ENCODE assay signal across 8 cellular contexts in the genomic region with DNA sequence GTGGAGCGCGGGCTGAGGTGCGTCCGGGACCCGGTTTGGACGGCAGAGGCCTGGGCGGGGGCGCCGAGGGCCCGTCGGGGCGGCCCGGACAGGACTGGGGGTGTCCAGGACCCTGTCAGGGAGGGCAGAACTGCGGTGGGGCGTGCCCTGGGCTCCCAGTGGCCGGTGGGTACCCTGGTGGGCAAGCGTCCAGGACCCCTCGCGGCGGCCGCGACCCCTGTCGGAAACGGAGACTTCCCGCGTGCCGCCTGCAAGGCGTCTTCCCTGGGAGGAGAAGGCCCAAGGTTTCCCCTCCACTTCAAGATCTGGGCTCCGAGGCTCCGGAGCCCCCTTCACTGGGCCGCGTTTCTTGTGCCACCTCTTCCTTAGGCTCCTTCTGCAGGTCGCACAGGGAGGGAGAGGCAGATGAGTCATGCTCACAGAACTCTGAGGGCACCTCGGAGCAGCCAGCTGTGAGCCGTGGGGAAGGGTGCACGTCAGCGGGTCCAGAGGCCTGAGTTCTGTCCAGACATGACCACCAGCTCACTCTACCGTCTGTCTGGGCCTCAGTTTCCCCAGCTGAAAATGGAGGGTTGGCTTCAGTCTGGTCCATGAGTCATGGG. TPM values are rescaled to one million over a fixed set of nuclear protein-coding genes. Genes with fewer than 3 reads are reported as not detected.
DNase-seq lines count a peak whose midpoint lies in the region; ATAC-seq, FAIRE-seq and TF ChIP-seq lines count a peak whose summit lies in the region.

No MANE protein-coding gene starts in this region.

- H3K9me1 ChIP-seq in keratinocyte (ENCODE audit: control insufficient read depth, extremely low read depth, insufficient read depth, low read length): no peaks in the 10 kb centered on the region

- H3K4me2 ChIP-seq in keratinocyte (ENCODE audit: control insufficient read depth, extremely low read depth, insufficient read depth, low read depth, low read length): peak overlapping the region; percentile 37

- DNase-seq in ELF-1 (ENCODE audit: low read depth, low spot score) (peak; percentile 18), H7 (no peak), keratinocyte (ENCODE audit: low read depth, low spot score) (no peak), testis (no peak), germinal center (ENCODE audit: low spot score) (no peak), NCI-H2029 treated with DMSO at 0.1 percent for 48 hours (lab: John Stamatoyannopoulos, UW) (no peak)
- DNase-seq in activated CD4-positive, alpha-beta memory T cell treated with anti-CD3 and anti-CD28 coated beads for 36 hours: no peak

- H3K9ac ChIP-seq in keratinocyte (ENCODE audit: control insufficient read depth, extremely low read depth, insufficient read depth, low read length): no peak overlapping the region

- no peaks in the 10 kb centered on the region for H3K9me3 ChIP-seq in keratinocyte (ENCODE audit: control insufficient read depth, low read depth, low read length)
- no peaks in the 10 kb centered on the region for H3K9me3 ChIP-seq in testis

- no peak for ATAC-seq in GM21737 (IDR thresholded peaks at IDR 0.05; ENCODE audit: unreplicated experiment)

- H2AFZ ChIP-seq in keratinocyte (ENCODE audit: control insufficient read depth, low read length): no peak overlapping the region

- H3K27me3 ChIP-seq in H7 (ENCODE audit: control insufficient read depth, insufficient read depth, low read length): peaks cover 48% of the 10 kb centered on the region
- H3K27me3 ChIP-seq in keratinocyte (ENCODE audit: control insufficient read depth, extremely low read depth, insufficient read depth, low read length): peaks cover 34% of the 10 kb centered on the region
- no peaks in the 10 kb centered on the region for H3K27me3 ChIP-seq in testis

- TF ChIP-seq CTCF in keratinocyte (optimal IDR thresholded peaks at IDR 0.05 in 1 of 3, IDR thresholded peaks at IDR 0.05 in 1 of 3, conservative IDR thresholded peaks at IDR 0.05 in 1 of 3; ENCODE audit: extremely low read depth in 1 of 3, insufficient read depth in 2 of 3, low read length in 3 of 3) (no peak), testis (IDR thresholded peaks at IDR 0.05) (no peak)

- H3K79me2 ChIP-seq in keratinocyte (ENCODE audit: control insufficient read depth, insufficient read depth, low read length): no peaks in the 10 kb centered on the region

- no peak overlapping the region for H3K27ac Mint-ChIP-seq in activated CD4-positive, alpha-beta memory T cell treated with anti-CD3 and anti-CD28 coated beads for 36 hours

- H3K4me3 ChIP-seq in H7 (ENCODE audit: insufficient read depth, low read depth, low read length): peak overlapping the region; percentile 54
- H3K4me3 ChIP-seq in keratinocyte (ENCODE audit: control insufficient read depth in 2 of 3, extremely low read depth in 1 of 3, insufficient read depth in 2 of 3, low read depth in 1 of 3, low read length in 3 of 3): peak overlapping the region in 2 of 3 experiments; percentile 16 to 34
- peak overlapping the region; percentile 49 to 55 for H3K4me3 ChIP-seq in testis

- no peak for TF ChIP-seq POLR2A in testis (IDR thresholded peaks at IDR 0.05)

- H3K4me1 ChIP-seq in keratinocyte (ENCODE audit: control insufficient read depth, extremely low read depth, insufficient read depth, low read length) (peaks cover 16% of the 10 kb centered on the region), testis (no peaks in the 10 kb centered on the region)

- dilution Hi-C loops in keratinocyte (cut with MboI; ENCODE audit: extremely low pct_ligation_motif_present, low sequenced_read_pairs): no loop called here

- CTCF ChIA-PET in activated CD4-positive, alpha-beta memory T cell treated with anti-CD3 and anti-CD28 coated beads for 36 hours (lab: Charles Lee): no interaction called here

- no peak for FAIRE-seq in keratinocyte (lab: Jason Lieb, UNC)

- H3K27ac ChIP-seq in keratinocyte (ENCODE audit: control insufficient read depth, insufficient read depth, low read length): no peak overlapping the region
- peak overlapping the region in 1 of 2 donors; percentile 36 for H3K27ac ChIP-seq in testis

- peaks cover 26% of the 10 kb centered on the region for H3K27me3 Mint-ChIP-seq in activated CD4-positive, alpha-beta memory T cell treated with anti-CD3 and anti-CD28 coated beads for 36 hours

- H3K36me3 ChIP-seq in H7 (replicated peaks; ENCODE audit: control insufficient read depth, insufficient read depth, low read length): no peaks in the 10 kb centered on the region
- no peaks in the 10 kb centered on the region for H3K36me3 ChIP-seq in keratinocyte (ENCODE audit: control insufficient read depth in 2 of 2, extremely low read depth in 1 of 2, insufficient read depth in 2 of 2, low read length in 2 of 2)
- no peaks in the 10 kb centered on the region for H3K36me3 ChIP-seq in testis (ENCODE audit: low read depth, missing control alignments)

- H3K4me3 Mint-ChIP-seq in activated CD4-positive, alpha-beta memory T cell treated with anti-CD3 and anti-CD28 coated beads for 36 hours: peak overlapping the region; percentile 20

- H4K20me1 ChIP-seq in keratinocyte (ENCODE audit: control insufficient read depth, extremely low read depth, insufficient read depth, low read length): no peaks in the 10 kb centered on the region

- H3K9me3 Mint-ChIP-seq in activated CD4-positive, alpha-beta memory T cell treated with anti-CD3 and anti-CD28 coated beads for 36 hours: no peaks in the 10 kb centered on the region

- intact Hi-C loops in activated CD4-positive, alpha-beta memory T cell treated with anti-CD3 and anti-CD28 coated beads for 36 hours (cut with micrococcal nuclease): no loop called here
- intact Hi-C loops in testis (cut with DNase I; ENCODE audit: low total_unique reads): no loop called here

- H3K4me1 Mint-ChIP-seq in activated CD4-positive, alpha-beta memory T cell treated with anti-CD3 and anti-CD28 coated beads for 36 hours (ENCODE audit: low read depth): peaks cover 14% of the 10 kb centered on the region

- WGBS in testis, 2 donors: 11% methylated on average over 35 of the region's 38 CpGs; no CpG with 5 or more reads in 1 of the 2 donors

- POLR2A ChIA-PET in activated CD4-positive, alpha-beta memory T cell treated with anti-CD3 and anti-CD28 coated beads for 36 hours (lab: Charles Lee): no interaction called here

- H3K36me3 Mint-ChIP-seq in activated CD4-positive, alpha-beta memory T cell treated with anti-CD3 and anti-CD28 coated beads for 36 hours: no peaks in the 10 kb centered on the region

RNA-seq across cellular contexts. Expression of gene ALOX5, which starts 0.5 kb away (rescaled TPM):
- 0.10 and 1.1 TPM in 2 replicates for total RNA-seq in H7 (2014; rRNA removed; shearing (Covaris generic))
- 1 to 10 TPM; 1.1 to 1.3 TPM for total RNA-seq in activated CD4-positive, alpha-beta memory T cell treated with anti-CD3 and anti-CD28 coated beads for 36 hours
- polyA plus RNA-seq in keratinocyte (0.04 TPM in 1 of 3 replicates, not detected in the others), testis (ENCODE audit: insufficient read depth, low read depth, low replicate concordance) (11.4 TPM)
- polyA plus RNA-seq in keratinocyte (2011; ENCODE audit: low read depth): not detected
- polyA plus RNA-seq in keratinocyte (2011; cell fraction: cytosol; rRNA removed): 0.02 TPM in 1 of 2 replicates, not detected in the other
- 0.08 TPM in 1 of 2 replicates, not detected in the other for polyA plus RNA-seq in keratinocyte (2011; cell fraction: nucleus; rRNA removed)
- not detected in 2 replicates for polyA plus RNA-seq in keratinocyte (2012; ENCODE audit: low replicate concordance)
- polyA minus RNA-seq in keratinocyte: not detected in 3 replicates
- polyA minus RNA-seq in keratinocyte (2011; cell fraction: cytosol; rRNA and poly(A)+ RNA removed): not detected
- not detected in 2 replicates for polyA minus RNA-seq in keratinocyte (2011; cell fraction: nucleus; rRNA and poly(A)+ RNA removed)
- 10 to 100 TPM; 13.7 to 18.5 TPM for total RNA-seq in testis

RNA-seq across cellular contexts. Expression of gene OR13A1, which starts 59.1 kb away (rescaled TPM):
- total RNA-seq in H7 (2014; rRNA removed; shearing (Covaris generic)): not detected in 2 replicates
- not detected for total RNA-seq in activated CD4-positive, alpha-beta memory T cell treated with anti-CD3 and anti-CD28 coated beads for 36 hours
- polyA plus RNA-seq in keratinocyte (0.03 TPM in 1 of 3 replicates, not detected in the others), testis (ENCODE audit: insufficient read depth, low read depth, low replicate concordance) (0.15 TPM)
- polyA plus RNA-seq in keratinocyte (2011; ENCODE audit: low read depth): not detected
- not detected in 2 replicates for polyA plus RNA-seq in keratinocyte (2011; cell fraction: cytosol; rRNA removed)
- polyA plus RNA-seq in keratinocyte (2011; cell fraction: nucleus; rRNA removed): not detected in 2 replicates
- not detected in 2 replicates for polyA plus RNA-seq in keratinocyte (2012; ENCODE audit: low replicate concordance)
- polyA minus RNA-seq in keratinocyte: not detected in 3 replicates
- not detected for polyA minus RNA-seq in keratinocyte (2011; cell fraction: cytosol; rRNA and poly(A)+ RNA removed)
- not detected in 2 replicates for polyA minus RNA-seq in keratinocyte (2011; cell fraction: nucleus; rRNA and poly(A)+ RNA removed)
- under 1 TPM; 0.50 to 0.79 TPM for total RNA-seq in testis
